ENCODE assay signal across 14 cellular contexts in genomic region chr17:59451706-59452105, GRCh38.
DNase-seq lines count a peak whose midpoint lies in the region; ATAC-seq, FAIRE-seq and TF ChIP-seq lines count a peak whose summit lies in the region.
"Had no signal": no experiment of that assay in that cellular context is flagged by ENCODE, and none has a peak within 500 bp of the region (broad histone marks: within the 10 kb centered on the region; RNA-seq: fewer than 3 reads in every experiment).

No MANE protein-coding gene starts in this region.

- H3K4me2 ChIP-seq in K562 (ENCODE audit: insufficient read depth, low read length), result no peak overlapping the region
- H3K4me2 ChIP-seq: BLaER1 had no signal

- no peaks in the 10 kb centered on the region for H3K36me3 ChIP-seq in K562 (ENCODE audit: control insufficient read depth, insufficient read depth, low read length)
- H3K36me3 ChIP-seq: BLaER1 had no signal

- POLR2A ChIA-PET in K562 (lab: Yijun Ruan, JAX), result no interaction called here

- WGBS in K562 (ENCODE audit: insufficient coverage, low coverage, missing lambda C conversion rate), result 5% methylated on average over 5 of the region's 5 CpGs

- no peak for TF ChIP-seq POLR2A in K562 (conservative IDR thresholded peaks at IDR 0.05)

- no peaks in the 10 kb centered on the region for H3K79me2 ChIP-seq in K562 (ENCODE audit: control insufficient read depth, insufficient read depth, low read length)

- H3K27ac ChIP-seq in K562 (ENCODE audit: extremely low read depth, low read depth, low read length), result no peak overlapping the region
- H3K27ac ChIP-seq: BLaER1 had no signal

- BruUV-seq in K562 (replicated peaks; lab: Mats Ljungman, UMichigan), result no TSS peak

- H4K20me1 ChIP-seq in K562 (replicated peaks; ENCODE audit: control insufficient read depth, insufficient read depth, low read length), result no peaks in the 10 kb centered on the region
- H4K20me1 ChIP-seq: BLaER1 had no signal

- in situ Hi-C loops in K562 (cut with MboI), result no loop called here

- intact Hi-C loops in K562 (cut with micrococcal nuclease), result loop anchor here (10.0 kb wide), 1 partner anchor 103 kb away; no protein-coding TSS in a partner anchor

- DNase-seq in Daoy (ENCODE audit: low read depth), result peak; percentile 36
- DNase-seq in LHCN-M2 (ENCODE audit: low read depth), result peak; percentile 81
- no peak for DNase-seq in K562 (ENCODE audit: extremely low read depth in 1 of 4, low spot score in 3 of 4)
- peak; percentile 86 for DNase-seq in islet precursor cell
- no peak for DNase-seq in GM19238 (ENCODE audit: insufficient read length, low spot score)
- DNase-seq in AG08396 (ENCODE audit: low spot score), result no peak
- no peak for DNase-seq in MV-4-11 (lab: John Stamatoyannopoulos, UW)
- no peak for DNase-seq in NCI-H187 (lab: John Stamatoyannopoulos, UW)
- DNase-seq: activated CD4-positive, alpha-beta T cell treated with anti-CD3 and anti-CD28 coated beads, Interleukin-2, amount 50 U/mL, for 1 hour; NCI-H2029; stimulated activated naive CD8-positive, alpha-beta T cell treated with anti-CD3 and anti-CD28 coated beads, Interleukin-15, amount 100 ng/mL, for 72 hours; T-helper 17 cell had no signal

- no peaks in the 10 kb centered on the region for H3K9me1 ChIP-seq in K562 (ENCODE audit: control insufficient read depth, insufficient read depth, low read length)

- CTCF ChIA-PET in K562 (lab: Yijun Ruan, JAX; ENCODE audit: low intra/inter-chr PET ratio), result no interaction called here

- H3K27me3 ChIP-seq in K562 (ENCODE audit: control insufficient read depth in 2 of 2, insufficient read depth in 2 of 2, low read length in 2 of 2), result 0 out of 5 replicates have a peak, but pooled peaks cover 0 to 5% of the 10 kb centered on the region in 2 experiments
- H3K27me3 ChIP-seq: BLaER1 had no signal

- H3K9me3 ChIP-seq in K562 (replicated peaks; ENCODE audit: control insufficient read depth, insufficient read depth, low read depth, low read length), result no peaks in the 10 kb centered on the region
- H3K9me3 ChIP-seq: BLaER1 had no signal

- H3K4me1 ChIP-seq in K562 (replicated peaks in 1 of 2; ENCODE audit: control insufficient read depth in 2 of 2, insufficient read depth in 2 of 2, low read length in 2 of 2), result peaks cover 0 to 3% of the 10 kb centered on the region in 2 experiments; a peak in 3 of 5 replicates
- H3K4me1 ChIP-seq: BLaER1 had no signal

- H2AFZ ChIP-seq in K562 (ENCODE audit: low read depth, low read length), result no peak overlapping the region

- no peak overlapping the region for H3K4me3 ChIP-seq in K562
- H3K4me3 ChIP-seq: BLaER1 had no signal

- TF ChIP-seq CTCF in K562 (IDR thresholded peaks at IDR 0.05 in 2 of 3, conservative IDR thresholded peaks at IDR 0.05 in 1 of 3; ENCODE audit: insufficient read depth in 2 of 3, low read depth in 1 of 3, low read length in 3 of 3), result no peak

- TF ChIP-seq EP300 in K562 (IDR thresholded peaks at IDR 0.05; ENCODE audit: low read length), result no peak

- no peak for FAIRE-seq in K562 (lab: Jason Lieb, UNC)
- FAIRE-seq: GM18507 had no signal

- H3K9ac ChIP-seq in K562 (ENCODE audit: insufficient read depth in 1 of 2, low read depth in 2 of 2, low read length in 2 of 2), result no peak overlapping the region
- H3K9ac ChIP-seq: BLaER1 had no signal

- no peak for TF ChIP-seq RAD21 in K562 (CRISPR knock-in tag; conservative IDR thresholded peaks at IDR 0.05 in 1 of 2, IDR thresholded peaks at IDR 0.05 in 1 of 2)

- no peak for ATAC-seq in K562
- ATAC-seq: stimulated activated naive CD8-positive, alpha-beta T cell treated with anti-CD3 and anti-CD28 coated beads, Interleukin-15, amount 100 ng/mL, for 72 hours; T-helper 17 cell had no signal

TF ChIP-seq in K562, 482 proteins besides CTCF, POLR2A, EP300 and RAD21:
- TF ChIP-seq NR2C1 (IDR thresholded peaks at IDR 0.05) (no peak), NR2C1 (tag; IDR thresholded peaks at IDR 0.05) (no peak), USF1 (CRISPR knock-in tag; IDR thresholded peaks at IDR 0.05) (peak; percentile 35; the same call in 1 of the 2 replicates), NEUROD1 (IDR thresholded peaks at IDR 0.05; ENCODE audit: borderline replicate concordance, low read depth, low read length, partially characterized antibody) (no peak), DPF2 (IDR thresholded peaks at IDR 0.05) (no peak), ZNF263 (CRISPR knock-in tag; IDR thresholded peaks at IDR 0.05; ENCODE audit: borderline replicate concordance) (no peak), SRSF1 (IDR thresholded peaks at IDR 0.05; ENCODE audit: low read depth, low read length) (no peak), SOX6 (IDR thresholded peaks at IDR 0.05) (0 out of 2 replicates have a peak, but pooled peaks have one; percentile 30), CTBP1 (IDR thresholded peaks at IDR 0.05; ENCODE audit: borderline replicate concordance) (peak; percentile 42; the same call in 1 of the 2 replicates), HSF4 (CRISPR knock-in tag; IDR thresholded peaks at IDR 0.05; ENCODE audit: borderline replicate concordance) (no peak), BHLHE40 (IDR thresholded peaks at IDR 0.05; ENCODE audit: low read length) (peak; percentile 87), XRCC4 (IDR thresholded peaks at IDR 0.05; ENCODE audit: extremely low read depth, insufficient read depth, insufficient read length) (no peak), FOXO4 (CRISPR knock-in tag; IDR thresholded peaks at IDR 0.05) (no peak), ELF1 (tag; IDR thresholded peaks at IDR 0.05) (no peak), TCF3 (CRISPR knock-in tag; IDR thresholded peaks at IDR 0.05) (no peak), FOSL1 (tag; conservative IDR thresholded peaks at IDR 0.05) (0 out of 2 replicates have a peak, but pooled peaks have one; percentile 34), RNF219 (CRISPR knock-in tag; IDR thresholded peaks at IDR 0.05) (no peak), POLR2B (IDR thresholded peaks at IDR 0.05; ENCODE audit: low read depth, partially characterized antibody) (no peak)

Comparison
In these comparisons a context has a peak if more than half of its experiments do, and no peak if none do; other contexts are left out.
1. DNase-seq: peak in Daoy (single experiment), LHCN-M2 (single experiment) and islet precursor cell (single experiment); none in K562 (0 of 4), GM19238 (single experiment), AG08396 (single experiment), MV-4-11 (single experiment) and NCI-H187 (0 of 2).